In the genomic region with DNA sequence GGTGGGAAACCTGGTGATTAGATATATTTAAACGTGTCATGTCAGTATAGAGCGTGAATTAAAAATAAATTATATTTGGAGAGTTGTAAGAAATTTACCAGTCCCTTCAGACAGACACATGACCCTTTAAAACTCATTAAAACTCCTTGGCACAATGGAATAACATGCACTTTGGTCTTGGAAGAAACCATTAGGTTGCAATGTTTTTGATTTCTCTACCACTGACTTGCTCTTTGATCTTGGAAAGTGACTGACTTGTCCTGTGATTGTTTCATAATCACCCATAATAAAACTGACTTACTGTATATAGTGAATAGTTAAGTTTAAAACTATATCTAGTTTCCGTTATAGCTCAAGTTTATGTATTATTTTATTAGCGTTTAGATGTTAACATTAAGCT, we compare ENCODE assay signal across 32 cellular contexts. TPM values are rescaled to one million over a fixed set of nuclear protein-coding genes. Genes with fewer than 3 reads are reported as not detected.
DNase-seq lines count a peak whose midpoint lies in the region; ATAC-seq, FAIRE-seq and TF ChIP-seq lines count a peak whose summit lies in the region.
"Had no signal": no experiment of that assay in that cellular context is flagged by ENCODE, and none has a peak within 500 bp of the region (broad histone marks: within the 10 kb centered on the region; RNA-seq: fewer than 3 reads in every experiment).

No MANE protein-coding gene starts in this region.

- DNase-seq in heart right ventricle, result no peak
- DNase-seq in left ventricle myocardium superior, result no peak
- DNase-seq in frontal cortex (ENCODE audit: low spot score in 2 of 2), result no peak
- no peak for DNase-seq in psoas muscle
- DNase-seq in tibial artery, result no peak
- no peak for DNase-seq in NCI-H774 (lab: John Stamatoyannopoulos, UW)
- DNase-seq: activated CD4-positive, alpha-beta T cell treated with anti-CD3 and anti-CD28 coated beads for 1 hour; activated CD8-positive, alpha-beta memory T cell treated with anti-CD3 and anti-CD28 coated beads, Interleukin-2, amount 50 U/mL, for 48 hours; activated CD8-positive, alpha-beta T cell treated with anti-CD3 and anti-CD28 coated beads for 36 hours; activated naive CD4-positive, alpha-beta T cell treated with Interleukin-2 at 50 U/mL for 16 hours; CD4-positive, alpha-beta T cell; dorsolateral prefrontal cortex; foreskin melanocyte; GOT3; hypothalamus; immature natural killer cell; Karpas-422; naive thymus-derived CD4-positive, alpha-beta T cell; NCI-H1930; NCI-H226; NCI-H69; nucleus accumbens; SHP77 treated with DMSO at 0.1 percent for 48 hours; stimulated activated naive CD4-positive, alpha-beta T cell treated with Interleukin-2 at 50 U/mL for 16 hours; testis had no signal

- FAIRE-seq in frontal cortex (lab: Jason Lieb, UNC), result peak; percentile 6
- FAIRE-seq: D721Med had no signal

- ATAC-seq in heart right ventricle, result no peak
- no peak for ATAC-seq in left ventricle myocardium superior
- peak in 1 of 4 donors; percentile 23 for ATAC-seq in psoas muscle
- ATAC-seq in HG02588 (IDR thresholded peaks at IDR 0.05; ENCODE audit: unreplicated experiment), result no peak
- no peak for ATAC-seq in GM18502 (IDR thresholded peaks at IDR 0.05; ENCODE audit: poor library complexity, unreplicated experiment)
- ATAC-seq: activated CD8-positive, alpha-beta T cell treated with anti-CD3 and anti-CD28 coated beads for 36 hours; naive thymus-derived CD4-positive, alpha-beta T cell; Panc1 had no signal

- WGBS in heart right ventricle, 2 donors, result 74% methylated on average over 4 of the region's 4 CpGs
- 36 to 60% (median 59%) methylated on average over 3 to 4 of the region's 4 CpGs for WGBS in psoas muscle, 3 donors

- H3K36me3 ChIP-seq in heart right ventricle (peaks cover 0 to under 1% (median 0%) of the 10 kb centered on the region in 9 donors), psoas muscle (ENCODE audit: insufficient read depth in 1 of 2, low read depth in 1 of 2) (no peaks in the 10 kb centered on the region), tibial artery (no peaks in the 10 kb centered on the region)
- H3K36me3 ChIP-seq: prostate gland, vagina had no signal

- H3K27me3 ChIP-seq in heart right ventricle (peaks cover 0 to 34% (median 0%) of the 10 kb centered on the region in 7 donors), psoas muscle (ENCODE audit: insufficient read depth in 3 of 3, low read length in 2 of 3) (no peaks in the 10 kb centered on the region), tibial artery (no peaks in the 10 kb centered on the region)
- H3K27me3 ChIP-seq: testis, vagina had no signal

- no peak for TF ChIP-seq CTCF in heart right ventricle (IDR thresholded peaks at IDR 0.05)
- no peak for TF ChIP-seq CTCF in psoas muscle (IDR thresholded peaks at IDR 0.05)
- TF ChIP-seq CTCF in tibial artery (IDR thresholded peaks at IDR 0.05), result no peak

- H3K4me1 ChIP-seq in heart right ventricle (peaks cover 0 to 83% (median 18%) of the 10 kb centered on the region in 9 donors), psoas muscle (peaks cover 36% of the 10 kb centered on the region), tibial artery (peaks cover 0 to 98% (median 14%) of the 10 kb centered on the region in 4 donors)
- H3K4me1 ChIP-seq: prostate gland, testis had no signal

- H3K27ac ChIP-seq in heart right ventricle (peak overlapping the region in 7 of 10 donors; percentile 57 to 85 (median 81)), psoas muscle (peak overlapping the region; percentile 95), tibial artery (peak overlapping the region; percentile 61 to 71)
- H3K27ac ChIP-seq: dorsolateral prefrontal cortex, prostate gland, testis had no signal

- H3K4me3 ChIP-seq in heart right ventricle (no peak overlapping the region), psoas muscle (peak overlapping the region; percentile 48), tibial artery (no peak overlapping the region)
- H3K4me3 ChIP-seq: dorsolateral prefrontal cortex, prostate gland, smooth muscle cell, testis, vagina had no signal

- intact Hi-C loops in heart right ventricle (cut with DNase I) (no loop called here), left ventricle myocardium superior (cut with micrococcal nuclease) (no loop called here), psoas muscle (cut with DNase I) (no loop called here), tibial artery (cut with DNase I; ENCODE audit: low total_unique reads) (no loop called here)

- H3K9me3 ChIP-seq in heart right ventricle (no peaks in the 10 kb centered on the region), psoas muscle (no peaks in the 10 kb centered on the region), tibial artery (no peaks in the 10 kb centered on the region)
- H3K9me3 ChIP-seq: prostate gland, testis, vagina had no signal

RNA-seq across cellular contexts. Expression of a gene that starts 35.8 kb away (rescaled TPM):
- total RNA-seq in heart right ventricle (1,000 to 10,000 TPM in 8 of 10 donors, 100 to 1,000 TPM in 2; 367 to 3,919 (median 2,586) TPM), left ventricle myocardium superior (772 TPM), frontal cortex (90.1 TPM), psoas muscle (1,000 to 10,000 TPM; 6,074 to 8,382 (median 6,962) TPM)
- polyA plus RNA-seq in heart right ventricle (1,000 to 10,000 TPM in 1 of 2 donors, 100 to 1,000 TPM in 1; 480 to 3,681 TPM), psoas muscle (1,000 to 10,000 TPM in 2 of 3 donors, 100 to 1,000 TPM in 1; 325 to 4,774 (median 2,961) TPM)
